ENCODE assay signal across 8 cellular contexts in the genomic region with DNA sequence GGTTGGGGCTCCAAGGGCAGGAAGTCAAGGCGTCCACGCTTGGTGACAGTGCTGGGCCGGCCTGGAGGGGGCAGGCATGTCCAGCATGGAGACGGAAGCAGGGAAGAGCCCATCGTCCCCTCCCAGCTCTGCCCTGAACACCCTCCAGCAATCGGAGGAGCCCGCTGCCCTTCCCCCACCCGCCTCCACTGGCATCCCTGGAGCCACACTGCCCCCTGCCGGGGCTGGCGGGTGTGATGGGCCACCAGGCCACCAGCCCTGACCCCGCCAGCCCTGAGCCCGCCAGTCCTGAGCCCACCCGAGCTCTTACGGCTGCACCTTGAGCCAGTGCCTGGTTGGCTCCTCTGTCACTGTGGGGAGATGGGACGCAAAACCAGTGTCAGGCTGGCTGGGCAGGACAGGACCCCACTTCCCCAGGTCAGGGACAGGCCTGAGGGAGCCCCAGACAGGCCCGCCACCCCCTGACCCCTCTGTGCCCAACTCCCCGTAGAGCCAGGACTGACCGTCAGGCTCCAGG. TPM values are rescaled to one million over a fixed set of nuclear protein-coding genes. Genes with fewer than 3 reads are reported as not detected.
A peak's percentile ranks its signal among the peaks of the same experiment; 100 is the strongest.
DNase-seq lines count a peak whose midpoint lies in the region; ATAC-seq, FAIRE-seq and TF ChIP-seq lines count a peak whose summit lies in the region.

No MANE protein-coding gene starts in this region.

- peak overlapping the region; percentile 71 to 80 for H3K27ac ChIP-seq in A549

- CTCF ChIA-PET in A549 (lab: Yijun Ruan, JAX), result interaction anchor here (0.6 to 3.0 kb wide), 58 partner anchors 9 to 703 kb away, joined by 3 to 29 read pairs (median 4); a partner anchor contains a TSS

- POLR2A ChIA-PET in A549 (lab: Yijun Ruan, JAX), result no interaction called here

- no peak overlapping the region for H3K4me3 ChIP-seq in A549

- ATAC-seq in A549 (peak; percentile 44 to 74), left lobe of liver (peak; percentile 75), GM21737 (IDR thresholded peaks at IDR 0.05; ENCODE audit: unreplicated experiment) (no peak)

- TF ChIP-seq CTCF in A549 (IDR thresholded peaks at IDR 0.05), result peak; percentile 90

- DNase-seq in A549 (ENCODE audit: low read depth in 1 of 2, low spot score in 1 of 2) (peak; percentile 77 to 83), GM18507 (ENCODE audit: extremely low spot score, insufficient read length, low read depth) (peak; percentile 70), NCI-H446 (lab: John Stamatoyannopoulos, UW) (peak; percentile 28 to 74), cerebellar cortex (ENCODE audit: low spot score) (peak; percentile 75), left lobe of liver (ENCODE audit: low spot score) (peak; percentile 76)
- DNase-seq in activated CD4-positive, alpha-beta T cell treated with anti-CD3 and anti-CD28 coated beads for 24 hours (ENCODE audit: low read depth in 2 of 2), result peak; percentile 86 to 89
- DNase-seq in stimulated activated CD4-positive, alpha-beta T cell treated with anti-CD3 and anti-CD28 coated beads, Interleukin-4, amount 100 ng/mL, for 24 hours, result peak; percentile 88

- no peaks in the 10 kb centered on the region for H3K9me3 ChIP-seq in A549

- WGBS in A549 (ENCODE audit: missing lambda C conversion rate), result 12% methylated on average over 5 of the region's 18 CpGs

- peak overlapping the region; percentile 82 for H3K4me2 ChIP-seq in A549

- no peak for TF ChIP-seq EP300 in A549 (IDR thresholded peaks at IDR 0.05)

- FAIRE-seq in A549 (lab: Jason Lieb, UNC) (no peak), GM18507 (lab: Jason Lieb, UNC) (peak; percentile 78)

- no peak for TF ChIP-seq POLR2A in A549 (IDR thresholded peaks at IDR 0.05; ENCODE audit: low read length)

- H3K4me1 ChIP-seq in A549, result peaks cover 21% of the 10 kb centered on the region

- TF ChIP-seq RAD21 in A549 (conservative IDR thresholded peaks at IDR 0.05 in 1 of 2, IDR thresholded peaks at IDR 0.05 in 1 of 2), result peak; percentile 96 to 98

TF ChIP-seq in A549, 52 proteins besides CTCF, POLR2A, EP300 and RAD21 (continues in another document):
- no peak for TF ChIP-seq PHF8 (IDR thresholded peaks at IDR 0.05; ENCODE audit: borderline replicate concordance, low read depth)
- TF ChIP-seq, protein P1, sequence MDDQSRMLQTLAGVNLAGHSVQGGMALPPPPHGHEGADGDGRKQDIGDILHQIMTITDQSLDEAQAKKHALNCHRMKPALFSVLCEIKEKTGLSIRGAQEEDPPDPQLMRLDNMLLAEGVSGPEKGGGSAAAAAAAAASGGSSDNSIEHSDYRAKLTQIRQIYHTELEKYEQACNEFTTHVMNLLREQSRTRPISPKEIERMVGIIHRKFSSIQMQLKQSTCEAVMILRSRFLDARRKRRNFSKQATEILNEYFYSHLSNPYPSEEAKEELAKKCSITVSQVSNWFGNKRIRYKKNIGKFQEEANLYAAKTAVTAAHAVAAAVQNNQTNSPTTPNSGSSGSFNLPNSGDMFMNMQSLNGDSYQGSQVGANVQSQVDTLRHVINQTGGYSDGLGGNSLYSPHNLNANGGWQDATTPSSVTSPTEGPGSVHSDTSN (IDR thresholded peaks at IDR 0.05), result 0 out of 2 replicates have a peak, but pooled peaks have one; percentile 25
- TF ChIP-seq BHLHE40 (IDR thresholded peaks at IDR 0.05; ENCODE audit: low read depth, low read length), result no peak
- TF ChIP-seq, protein P2, sequence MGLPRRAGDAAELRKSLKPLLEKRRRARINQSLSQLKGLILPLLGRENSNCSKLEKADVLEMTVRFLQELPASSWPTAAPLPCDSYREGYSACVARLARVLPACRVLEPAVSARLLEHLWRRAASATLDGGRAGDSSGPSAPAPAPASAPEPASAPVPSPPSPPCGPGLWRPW (IDR thresholded peaks at IDR 0.05), result no peak
- TF ChIP-seq, protein P3, sequence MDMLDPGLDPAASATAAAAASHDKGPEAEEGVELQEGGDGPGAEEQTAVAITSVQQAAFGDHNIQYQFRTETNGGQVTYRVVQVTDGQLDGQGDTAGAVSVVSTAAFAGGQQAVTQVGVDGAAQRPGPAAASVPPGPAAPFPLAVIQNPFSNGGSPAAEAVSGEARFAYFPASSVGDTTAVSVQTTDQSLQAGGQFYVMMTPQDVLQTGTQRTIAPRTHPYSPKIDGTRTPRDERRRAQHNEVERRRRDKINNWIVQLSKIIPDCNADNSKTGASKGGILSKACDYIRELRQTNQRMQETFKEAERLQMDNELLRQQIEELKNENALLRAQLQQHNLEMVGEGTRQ (IDR thresholded peaks at IDR 0.05), result no peak
- no peak for TF ChIP-seq TFCP2L1 (CRISPR knock-in tag; IDR thresholded peaks at IDR 0.05)
- TF ChIP-seq SMC3 (IDR thresholded peaks at IDR 0.05), result peak; percentile 90
- no peak for TF ChIP-seq NPAS2 (CRISPR knock-in tag; IDR thresholded peaks at IDR 0.05; ENCODE audit: borderline replicate concordance)
- TF ChIP-seq CEBPB (IDR thresholded peaks at IDR 0.05), result no peak
- TF ChIP-seq JUNB (IDR thresholded peaks at IDR 0.05), result no peak
- TF ChIP-seq, protein P4, sequence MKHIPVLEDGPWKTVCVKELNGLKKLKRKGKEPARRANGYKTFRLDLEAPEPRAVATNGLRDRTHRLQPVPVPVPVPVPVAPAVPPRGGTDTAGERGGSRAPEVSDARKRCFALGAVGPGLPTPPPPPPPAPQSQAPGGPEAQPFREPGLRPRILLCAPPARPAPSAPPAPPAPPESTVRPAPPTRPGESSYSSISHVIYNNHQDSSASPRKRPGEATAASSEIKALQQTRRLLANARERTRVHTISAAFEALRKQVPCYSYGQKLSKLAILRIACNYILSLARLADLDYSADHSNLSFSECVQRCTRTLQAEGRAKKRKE (CRISPR knock-in tag; IDR thresholded peaks at IDR 0.05; ENCODE audit: low read depth), result no peak
- no peak for TF ChIP-seq ZFP36 (IDR thresholded peaks at IDR 0.05; ENCODE audit: borderline replicate concordance, partially characterized antibody)
- no peak for TF ChIP-seq HOXA7 (CRISPR knock-in tag; IDR thresholded peaks at IDR 0.05)
- TF ChIP-seq TP53 (CRISPR knock-in tag; IDR thresholded peaks at IDR 0.05), result no peak
- no peak for TF ChIP-seq FOSB (CRISPR knock-in tag; IDR thresholded peaks at IDR 0.05)
- TF ChIP-seq MYC (IDR thresholded peaks at IDR 0.05; ENCODE audit: borderline replicate concordance, low read length), result no peak
- TF ChIP-seq CHD2 (IDR thresholded peaks at IDR 0.05; ENCODE audit: low read length, partially characterized antibody), result peak; percentile 69
- TF ChIP-seq HDAC2 (IDR thresholded peaks at IDR 0.05), result no peak
- no peak for TF ChIP-seq CBX2 (IDR thresholded peaks at IDR 0.05; ENCODE audit: borderline replicate concordance, low read depth)
- no peak for TF ChIP-seq JUN (IDR thresholded peaks at IDR 0.05)
- TF ChIP-seq ESRRA (IDR thresholded peaks at IDR 0.05; ENCODE audit: borderline replicate concordance, low read length), result no peak
- TF ChIP-seq CBX8 (IDR thresholded peaks at IDR 0.05), result no peak
- TF ChIP-seq ZSCAN20 (CRISPR knock-in tag; IDR thresholded peaks at IDR 0.05), result no peak
- TF ChIP-seq HOXB5 (CRISPR knock-in tag; IDR thresholded peaks at IDR 0.05), result no peak
- TF ChIP-seq ZNF302 (CRISPR knock-in tag; IDR thresholded peaks at IDR 0.05), result no peak
- TF ChIP-seq RCOR1 (IDR thresholded peaks at IDR 0.05; ENCODE audit: low read depth, low read length), result no peak
- TF ChIP-seq, protein P5, sequence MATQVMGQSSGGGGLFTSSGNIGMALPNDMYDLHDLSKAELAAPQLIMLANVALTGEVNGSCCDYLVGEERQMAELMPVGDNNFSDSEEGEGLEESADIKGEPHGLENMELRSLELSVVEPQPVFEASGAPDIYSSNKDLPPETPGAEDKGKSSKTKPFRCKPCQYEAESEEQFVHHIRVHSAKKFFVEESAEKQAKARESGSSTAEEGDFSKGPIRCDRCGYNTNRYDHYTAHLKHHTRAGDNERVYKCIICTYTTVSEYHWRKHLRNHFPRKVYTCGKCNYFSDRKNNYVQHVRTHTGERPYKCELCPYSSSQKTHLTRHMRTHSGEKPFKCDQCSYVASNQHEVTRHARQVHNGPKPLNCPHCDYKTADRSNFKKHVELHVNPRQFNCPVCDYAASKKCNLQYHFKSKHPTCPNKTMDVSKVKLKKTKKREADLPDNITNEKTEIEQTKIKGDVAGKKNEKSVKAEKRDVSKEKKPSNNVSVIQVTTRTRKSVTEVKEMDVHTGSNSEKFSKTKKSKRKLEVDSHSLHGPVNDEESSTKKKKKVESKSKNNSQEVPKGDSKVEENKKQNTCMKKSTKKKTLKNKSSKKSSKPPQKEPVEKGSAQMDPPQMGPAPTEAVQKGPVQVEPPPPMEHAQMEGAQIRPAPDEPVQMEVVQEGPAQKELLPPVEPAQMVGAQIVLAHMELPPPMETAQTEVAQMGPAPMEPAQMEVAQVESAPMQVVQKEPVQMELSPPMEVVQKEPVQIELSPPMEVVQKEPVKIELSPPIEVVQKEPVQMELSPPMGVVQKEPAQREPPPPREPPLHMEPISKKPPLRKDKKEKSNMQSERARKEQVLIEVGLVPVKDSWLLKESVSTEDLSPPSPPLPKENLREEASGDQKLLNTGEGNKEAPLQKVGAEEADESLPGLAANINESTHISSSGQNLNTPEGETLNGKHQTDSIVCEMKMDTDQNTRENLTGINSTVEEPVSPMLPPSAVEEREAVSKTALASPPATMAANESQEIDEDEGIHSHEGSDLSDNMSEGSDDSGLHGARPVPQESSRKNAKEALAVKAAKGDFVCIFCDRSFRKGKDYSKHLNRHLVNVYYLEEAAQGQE (IDR thresholded peaks at IDR 0.05), result no peak

RNA-seq across cellular contexts. Expression of a gene that starts 4.1 kb away (rescaled TPM):
- polyA plus RNA-seq in A549 (2011; rRNA removed) (0.05 TPM in 1 of 2 replicates, not detected in the other), A549 (2017; fragmentation: RNase III; extraction: RNeasy Plus Mini Kit Qiagen cat#74134 plus additional on column Dnase treatment) (0.03 to 0.09 TPM (median 0.08 TPM) in 3 replicates)
- polyA plus RNA-seq in A549 (2012; cell fraction: cytosol; rRNA removed), result 0.03 TPM in 2 replicates
- polyA plus RNA-seq in A549 (2012; cell fraction: nucleus; rRNA removed), result 0.11 and 0.12 TPM in 2 replicates
- polyA minus RNA-seq in A549 (2011; rRNA and poly(A)+ RNA removed), result not detected in 2 replicates
- 4.3 TPM for total RNA-seq in left lobe of liver

RNA-seq across cellular contexts. Expression of a gene that starts 32.9 kb away (rescaled TPM):
- 0.36 and 0.42 TPM in 2 replicates for polyA plus RNA-seq in A549 (2011; rRNA removed)
- 0.67 and 1.2 TPM in 2 replicates for polyA plus RNA-seq in A549 (2012; cell fraction: cytosol; rRNA removed)
- polyA plus RNA-seq in A549 (2012; cell fraction: nucleus; rRNA removed), result 15.1 and 16.4 TPM in 2 replicates
- 0.77 to 1.1 TPM (median 0.98 TPM) in 3 replicates for polyA plus RNA-seq in A549 (2017; fragmentation: RNase III; extraction: RNeasy Plus Mini Kit Qiagen cat#74134 plus additional on column Dnase treatment)
- polyA minus RNA-seq in A549 (2011; rRNA and poly(A)+ RNA removed), result 0.15 TPM in 1 of 2 replicates, not detected in the other
- 0.30 TPM for total RNA-seq in left lobe of liver

RNA-seq across cellular contexts. Expression of a gene that starts 50.0 kb away (rescaled TPM):
- 9.5 and 10.5 TPM in 2 replicates for polyA plus RNA-seq in A549 (2011; rRNA removed)
- polyA plus RNA-seq in A549 (2012; cell fraction: cytosol; rRNA removed), result 3.9 and 4.5 TPM in 2 replicates
- 2.6 and 3.2 TPM in 2 replicates for polyA plus RNA-seq in A549 (2012; cell fraction: nucleus; rRNA removed)
- 5.8 to 7.0 TPM (median 7.0 TPM) in 3 replicates for polyA plus RNA-seq in A549 (2017; fragmentation: RNase III; extraction: RNeasy Plus Mini Kit Qiagen cat#74134 plus additional on column Dnase treatment)
- 11.7 and 12.7 TPM in 2 replicates for polyA minus RNA-seq in A549 (2011; rRNA and poly(A)+ RNA removed)
- 5.3 TPM for total RNA-seq in left lobe of liver
